In the genomic region with DNA sequence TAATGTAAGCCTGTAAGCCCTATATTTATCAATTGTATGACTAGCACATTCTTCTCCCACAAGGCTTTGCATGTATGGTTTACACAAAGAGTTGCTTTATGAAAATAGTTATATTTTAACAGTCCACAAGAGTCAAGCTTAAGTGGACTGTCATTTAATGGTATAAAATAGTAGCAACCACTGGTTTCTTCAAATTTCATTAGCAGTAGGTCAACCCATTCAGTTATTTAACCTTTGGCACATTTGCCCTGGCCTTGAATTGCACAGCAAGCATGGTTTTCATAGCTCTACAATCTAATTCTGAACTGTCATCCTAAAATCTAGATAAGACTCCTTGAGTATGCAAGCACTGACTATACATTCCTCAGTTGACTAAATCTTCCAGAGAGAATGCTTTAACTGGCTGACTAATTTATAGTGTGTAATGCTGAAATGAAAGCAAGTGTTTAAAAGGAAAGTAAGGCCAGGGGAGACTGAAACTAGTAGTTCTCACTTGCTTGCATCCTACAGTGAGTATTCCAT, we compare ENCODE assay signal across 8 cellular contexts. TPM values are rescaled to one million over a fixed set of nuclear protein-coding genes. Genes with fewer than 3 reads are reported as not detected.
DNase-seq lines count a peak whose midpoint lies in the region; ATAC-seq and TF ChIP-seq lines count a peak whose summit lies in the region.

No MANE protein-coding gene starts in this region.

- no peak overlapping the region for H2AK5ac ChIP-seq in trophoblast cell (ENCODE audit: low read length)

- H4K91ac ChIP-seq in trophoblast cell (ENCODE audit: low read depth, low read length): no peak overlapping the region

- no peaks in the 10 kb centered on the region for H3K27me3 Mint-ChIP-seq in activated naive CD4-positive, alpha-beta T cell treated with anti-CD3 and anti-CD28 coated beads, Interleukin-2, amount 50 U/mL, for 24 hours
- no peaks in the 10 kb centered on the region for H3K27me3 Mint-ChIP-seq in activated naive CD8-positive, alpha-beta T cell treated with anti-CD3 and anti-CD28 coated beads, Interleukin-2, amount 10 ng/mL, durations not matched to agents 7 days and 5 days

- no peak overlapping the region for H3K4me2 ChIP-seq in trophoblast cell (ENCODE audit: low read length)

- POLR2A ChIA-PET in activated naive CD8-positive, alpha-beta T cell treated with anti-CD3 and anti-CD28 coated beads, Interleukin-2, amount 10 ng/mL, durations not matched to agents 7 days and 5 days (lab: Charles Lee): interaction anchor here (1.3 to 3.3 kb wide), 6 partner anchors 9 to 115 kb away, joined by 3 to 17 read pairs (median 8); no protein-coding TSS in a partner anchor

- peak overlapping the region; percentile 87 for H3K27ac Mint-ChIP-seq in activated naive CD4-positive, alpha-beta T cell treated with anti-CD3 and anti-CD28 coated beads, Interleukin-2, amount 50 U/mL, for 24 hours
- peak overlapping the region; percentile 95 for H3K27ac Mint-ChIP-seq in activated naive CD8-positive, alpha-beta T cell treated with anti-CD3 and anti-CD28 coated beads, Interleukin-2, amount 10 ng/mL, durations not matched to agents 7 days and 5 days

- H3K4me3 ChIP-seq in trophoblast cell (ENCODE audit: low read depth, low read length) (no peak overlapping the region), coronary artery (no peak overlapping the region)

- no peak overlapping the region for H2BK120ac ChIP-seq in trophoblast cell (ENCODE audit: insufficient read depth, low read length, poor library complexity)

- H3K36me3 Mint-ChIP-seq in activated naive CD4-positive, alpha-beta T cell treated with anti-CD3 and anti-CD28 coated beads, Interleukin-2, amount 50 U/mL, for 24 hours: peaks cover 10% of the 10 kb centered on the region
- peaks cover 66% of the 10 kb centered on the region for H3K36me3 Mint-ChIP-seq in activated naive CD8-positive, alpha-beta T cell treated with anti-CD3 and anti-CD28 coated beads, Interleukin-2, amount 10 ng/mL, durations not matched to agents 7 days and 5 days

- peaks cover 6% of the 10 kb centered on the region for H3K9me3 Mint-ChIP-seq in activated naive CD4-positive, alpha-beta T cell treated with anti-CD3 and anti-CD28 coated beads, Interleukin-2, amount 50 U/mL, for 24 hours
- H3K9me3 Mint-ChIP-seq in activated naive CD8-positive, alpha-beta T cell treated with anti-CD3 and anti-CD28 coated beads, Interleukin-2, amount 10 ng/mL, durations not matched to agents 7 days and 5 days: no peaks in the 10 kb centered on the region

- no peak overlapping the region for H2BK12ac ChIP-seq in trophoblast cell (ENCODE audit: low read length)

- peak overlapping the region; percentile 93 for H3K4me3 Mint-ChIP-seq in activated naive CD4-positive, alpha-beta T cell treated with anti-CD3 and anti-CD28 coated beads, Interleukin-2, amount 50 U/mL, for 24 hours
- H3K4me3 Mint-ChIP-seq in activated naive CD8-positive, alpha-beta T cell treated with anti-CD3 and anti-CD28 coated beads, Interleukin-2, amount 10 ng/mL, durations not matched to agents 7 days and 5 days: peak overlapping the region; percentile 91

- no peaks in the 10 kb centered on the region for H3K9me3 ChIP-seq in trophoblast cell (ENCODE audit: insufficient read depth, low read depth, low read length)

- peaks cover 15 to 27% of the 10 kb centered on the region in 2 experiments for H3K4me1 ChIP-seq in trophoblast cell (ENCODE audit: control insufficient read depth in 1 of 2, insufficient read depth in 2 of 2, low read length in 2 of 2)

- H3K27me3 ChIP-seq in trophoblast cell (ENCODE audit: insufficient read depth, low read length): no peaks in the 10 kb centered on the region

- peaks cover 71% of the 10 kb centered on the region for H3K4me1 Mint-ChIP-seq in activated naive CD4-positive, alpha-beta T cell treated with anti-CD3 and anti-CD28 coated beads, Interleukin-2, amount 50 U/mL, for 24 hours
- peaks cover 51% of the 10 kb centered on the region for H3K4me1 Mint-ChIP-seq in activated naive CD8-positive, alpha-beta T cell treated with anti-CD3 and anti-CD28 coated beads, Interleukin-2, amount 10 ng/mL, durations not matched to agents 7 days and 5 days

- no peak for TF ChIP-seq CTCF in coronary artery (IDR thresholded peaks at IDR 0.05)

- no peaks in the 10 kb centered on the region for H3K36me3 ChIP-seq in trophoblast cell (ENCODE audit: control insufficient read depth in 1 of 2, insufficient read depth in 2 of 2, low read length in 2 of 2)

- H3K23ac ChIP-seq in trophoblast cell (ENCODE audit: low read length): no peak overlapping the region

- peaks cover 3% of the 10 kb centered on the region for H3K79me2 ChIP-seq in trophoblast cell (ENCODE audit: control insufficient read depth, insufficient read depth, low read length, poor library complexity)

- no peak overlapping the region for H4K8ac ChIP-seq in trophoblast cell (ENCODE audit: low read depth, low read length)

- no peak overlapping the region for H3K9ac ChIP-seq in trophoblast cell (ENCODE audit: low read length)

- H2BK5ac ChIP-seq in trophoblast cell (ENCODE audit: low read depth, low read length, poor library complexity): no peak overlapping the region

- no peak overlapping the region for H3K4ac ChIP-seq in trophoblast cell (ENCODE audit: low read depth, low read length)

- DNase-seq in activated naive CD4-positive, alpha-beta T cell treated with anti-CD3 and anti-CD28 coated beads, Interleukin-2, amount 50 U/mL, for 16 hours: no peak
- no peak for DNase-seq in activated naive CD8-positive, alpha-beta T cell treated with anti-CD3 and anti-CD28 coated beads, Interleukin-2, amount 10 ng/mL, durations not matched to agents 7 days and 5 days
- DNase-seq in trophoblast cell (peak; percentile 60 to 92), pons (ENCODE audit: low spot score) (no peak), NCI-H1105 (lab: John Stamatoyannopoulos, UW) (no peak), coronary artery (ENCODE audit: low spot score) (no peak)

- peak; percentile 43 for ATAC-seq in HG03060 (IDR thresholded peaks at IDR 0.05; ENCODE audit: low read depth, unreplicated experiment)
- peak; percentile 37 for ATAC-seq in activated naive CD8-positive, alpha-beta T cell treated with anti-CD3 and anti-CD28 coated beads, Interleukin-2, amount 10 ng/mL, durations not matched to agents 7 days and 5 days (ENCODE audit: low read depth)

- no peak overlapping the region for H4K12ac ChIP-seq in trophoblast cell (ENCODE audit: low read depth, low read length)

- H3K18ac ChIP-seq in trophoblast cell (ENCODE audit: low read length): no peak overlapping the region

- H2AFZ ChIP-seq in trophoblast cell (ENCODE audit: insufficient read depth, low read length, poor library complexity): no peak overlapping the region

- H3K14ac ChIP-seq in trophoblast cell (ENCODE audit: low read length): no peak overlapping the region

- peaks cover 21% of the 10 kb centered on the region for H3K79me1 ChIP-seq in trophoblast cell (ENCODE audit: low read length)

- H3K27ac ChIP-seq in trophoblast cell (ENCODE audit: low read depth, low read length) (no peak overlapping the region), coronary artery (no peak overlapping the region)

RNA-seq across cellular contexts. Expression of gene DPP4, which starts 1.8 kb away (rescaled TPM):
- total RNA-seq in activated naive CD8-positive, alpha-beta T cell treated with anti-CD3 and anti-CD28 coated beads, Interleukin-2, amount 10 ng/mL, durations not matched to agents 7 days and 5 days: 100 to 1,000 TPM; 101 to 107 TPM
- polyA plus RNA-seq in trophoblast cell (2013): 28.3 and 29.4 TPM in 2 replicates

Comparison
In these comparisons a context has a peak if more than half of its experiments do, and no peak if none do; other contexts are left out.
1. DNase-seq: peak in trophoblast cell (2 of 2); none in activated naive CD4-positive, alpha-beta T cell treated with anti-CD3 and anti-CD28 coated beads, Interleukin-2, amount 50 U/mL, for 16 hours (single experiment), activated naive CD8-positive, alpha-beta T cell treated with anti-CD3 and anti-CD28 coated beads, Interleukin-2, amount 10 ng/mL, durations not matched to agents 7 days and 5 days (single experiment), pons (single experiment), NCI-H1105 (single experiment) and coronary artery (single experiment).